ENCODE assay signal across 23 cellular contexts in the genomic region with DNA sequence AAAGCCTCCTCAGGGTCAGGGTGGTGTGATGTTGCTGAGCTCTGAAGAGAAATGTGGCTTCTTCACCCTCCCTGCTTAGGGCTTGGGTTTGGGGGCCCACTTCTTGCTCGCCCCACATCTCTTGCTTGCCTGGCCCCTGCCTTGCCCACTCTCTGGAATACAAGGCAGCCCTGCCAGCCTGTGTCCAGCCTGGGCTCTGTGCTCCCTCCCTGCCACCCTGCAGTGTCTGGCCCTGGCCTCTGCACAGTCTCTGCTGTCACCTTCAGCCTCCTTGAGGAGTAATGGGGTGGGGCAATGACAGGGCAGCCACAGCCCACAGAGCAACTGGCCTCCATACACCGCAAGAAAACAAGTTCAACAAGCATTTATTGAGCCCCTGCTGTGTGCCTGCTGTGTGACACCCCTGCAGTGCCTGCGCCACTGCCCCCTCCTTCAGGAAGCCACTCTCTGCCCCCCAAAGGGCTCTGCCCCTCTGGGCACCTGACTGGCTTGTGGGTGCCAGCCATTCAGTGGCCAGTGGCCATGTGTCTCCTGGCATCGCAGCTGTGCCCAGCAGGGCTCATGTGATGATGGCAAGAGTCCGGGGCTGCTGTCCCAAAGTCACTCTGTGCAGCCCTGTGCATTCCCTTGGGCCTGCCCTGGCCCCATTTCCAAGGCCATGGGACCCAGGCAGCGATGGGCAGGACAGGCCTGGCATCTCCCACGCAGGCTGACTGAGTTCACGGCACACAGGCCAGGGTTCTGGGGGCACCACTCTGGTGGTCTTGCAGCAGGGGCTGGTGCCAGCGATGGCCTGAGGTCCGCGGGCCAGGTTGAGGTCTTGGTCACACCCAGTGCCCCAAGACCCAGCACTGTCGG.
"Had no signal": no experiment of that assay in that cellular context is flagged by ENCODE, and none has a peak within 500 bp of the region (broad histone marks: within the 10 kb centered on the region; RNA-seq: fewer than 3 reads in every experiment).

No MANE protein-coding gene starts in this region.

- DNase-seq: activated B cell treated with CpG ODN at 0.5 μM for 24 hours; activated CD4-positive, alpha-beta T cell treated with anti-CD3 and anti-CD28 coated beads, Interleukin-2, amount 50 U/mL, for 1 hour; activated CD8-positive, alpha-beta T cell treated with anti-CD3 and anti-CD28 coated beads for 36 hours; activated naive CD8-positive, alpha-beta T cell treated with anti-CD3 and anti-CD28 coated beads, Interleukin-2, amount 50 U/mL, for 24 hours; activated T-cell treated with anti-CD3 and anti-CD28 coated beads, Interleukin-2, amount 50 U/mL, for 4 hours; dermis blood vessel endothelial cell; effector CD8-positive, alpha-beta T cell; islet precursor cell; left cardiac atrium; midbrain; natural killer cell; stimulated activated CD4-positive, alpha-beta T cell treated with anti-CD3 and anti-CD28 coated beads, Interleukin-2, amount 100 ng/mL, for 48 hours; stimulated activated naive CD8-positive, alpha-beta T cell treated with anti-CD3 and anti-CD28 coated beads, Interleukin-15, amount 100 ng/mL, for 72 hours; T-helper 1 cell; thyroid gland had no signal

- H3K4me3 ChIP-seq: gastroesophageal sphincter, hepatocyte, right lobe of liver, thyroid gland had no signal

- H3K27me3 Mint-ChIP-seq: stimulated activated naive CD8-positive, alpha-beta T cell treated with anti-CD3 and anti-CD28 coated beads, Interleukin-15, amount 100 ng/mL, for 72 hours had no signal

- H3K27ac ChIP-seq: gastroesophageal sphincter, hepatocyte, right lobe of liver, thyroid gland had no signal

- ATAC-seq: activated CD8-positive, alpha-beta T cell treated with anti-CD3 and anti-CD28 coated beads for 36 hours; activated naive CD8-positive, alpha-beta T cell treated with anti-CD3 and anti-CD28 coated beads, Interleukin-2, amount 50 U/mL, for 24 hours; gastroesophageal sphincter; stimulated activated naive CD8-positive, alpha-beta T cell treated with anti-CD3 and anti-CD28 coated beads, Interleukin-15, amount 100 ng/mL, for 72 hours had no signal

- H3K36me3 ChIP-seq: gastroesophageal sphincter, right lobe of liver, thyroid gland had no signal

- H3K4me3 Mint-ChIP-seq: activated B cell treated with CpG ODN at 0.5 μM for 24 hours; activated CD8-positive, alpha-beta T cell treated with anti-CD3 and anti-CD28 coated beads for 36 hours; activated naive CD4-positive, alpha-beta T cell treated with anti-CD3 and anti-CD28 coated beads, Interleukin-2, amount 50 U/mL, for 24 hours; activated naive CD8-positive, alpha-beta T cell treated with anti-CD3 and anti-CD28 coated beads, Interleukin-2, amount 50 U/mL, for 24 hours; activated T-cell treated with anti-CD3 and anti-CD28 coated beads, Interleukin-2, amount 50 U/mL, for 4 hours; central memory CD8-positive, alpha-beta T cell; memory B cell; natural killer cell; stimulated activated naive CD8-positive, alpha-beta T cell treated with anti-CD3 and anti-CD28 coated beads, Interleukin-15, amount 100 ng/mL, for 72 hours; T-helper 2 cell treated with Interferon-gamma antibody and Interleukin-4, amounts not matched to agents 5 μg/mL and 100 μg/mL, for 36 hours had no signal

- H3K4me1 Mint-ChIP-seq: activated B cell treated with CpG ODN at 0.5 μM for 24 hours; activated naive CD4-positive, alpha-beta T cell treated with anti-CD3 and anti-CD28 coated beads, Interleukin-2, amount 50 U/mL, for 24 hours; activated naive CD8-positive, alpha-beta T cell treated with anti-CD3 and anti-CD28 coated beads, Interleukin-2, amount 50 U/mL, for 24 hours; central memory CD8-positive, alpha-beta T cell; memory B cell; natural killer cell; stimulated activated naive CD8-positive, alpha-beta T cell treated with anti-CD3 and anti-CD28 coated beads, Interleukin-15, amount 100 ng/mL, for 72 hours had no signal

- H3K27me3 ChIP-seq: hepatocyte, right lobe of liver, thyroid gland had no signal

- H3K36me3 Mint-ChIP-seq: activated naive CD4-positive, alpha-beta T cell treated with anti-CD3 and anti-CD28 coated beads, Interleukin-2, amount 50 U/mL, for 24 hours; memory B cell; natural killer cell had no signal

- H3K27ac Mint-ChIP-seq: activated B cell treated with CpG ODN at 0.5 μM for 24 hours; activated CD8-positive, alpha-beta T cell treated with anti-CD3 and anti-CD28 coated beads for 36 hours; activated naive CD4-positive, alpha-beta T cell treated with anti-CD3 and anti-CD28 coated beads, Interleukin-2, amount 50 U/mL, for 24 hours; activated naive CD8-positive, alpha-beta T cell treated with anti-CD3 and anti-CD28 coated beads, Interleukin-2, amount 50 U/mL, for 24 hours; activated T-helper 2 cell treated with anti-CD3 and anti-CD28 coated beads, Interferon-gamma antibody, Interleukin-2, Interleukin-4, amounts not matched to agents 10 μg/mL and 5 μg/mL and 100 μg/mL, durations not matched to agents 14 hours and 24 hours and 36 hours; memory B cell; natural killer cell; stimulated activated naive CD8-positive, alpha-beta T cell treated with anti-CD3 and anti-CD28 coated beads, Interleukin-15, amount 100 ng/mL, for 72 hours; T-helper 2 cell treated with Interferon-gamma antibody and Interleukin-4, amounts not matched to agents 5 μg/mL and 100 μg/mL, for 36 hours had no signal

- H3K4me1 ChIP-seq: gastroesophageal sphincter, right lobe of liver, thyroid gland had no signal

- H3K9me3 ChIP-seq: gastroesophageal sphincter, right lobe of liver, thyroid gland had no signal

- H3K9me3 Mint-ChIP-seq: activated B cell treated with CpG ODN at 0.5 μM for 24 hours; activated CD8-positive, alpha-beta T cell treated with anti-CD3 and anti-CD28 coated beads for 36 hours; activated naive CD4-positive, alpha-beta T cell treated with anti-CD3 and anti-CD28 coated beads, Interleukin-2, amount 50 U/mL, for 24 hours; activated T-cell treated with anti-CD3 and anti-CD28 coated beads, Interleukin-2, amount 50 U/mL, for 4 hours; activated T-helper 2 cell treated with anti-CD3 and anti-CD28 coated beads, Interferon-gamma antibody, Interleukin-2, Interleukin-4, amounts not matched to agents 10 μg/mL and 5 μg/mL and 100 μg/mL, durations not matched to agents 14 hours and 24 hours and 36 hours; central memory CD8-positive, alpha-beta T cell; memory B cell; natural killer cell; stimulated activated naive CD8-positive, alpha-beta T cell treated with anti-CD3 and anti-CD28 coated beads, Interleukin-15, amount 100 ng/mL, for 72 hours; T-helper 2 cell treated with Interferon-gamma antibody and Interleukin-4, amounts not matched to agents 5 μg/mL and 100 μg/mL, for 36 hours had no signal
